Comparison of ENCODE assay signal across 8 cellular contexts in the genomic region with DNA sequence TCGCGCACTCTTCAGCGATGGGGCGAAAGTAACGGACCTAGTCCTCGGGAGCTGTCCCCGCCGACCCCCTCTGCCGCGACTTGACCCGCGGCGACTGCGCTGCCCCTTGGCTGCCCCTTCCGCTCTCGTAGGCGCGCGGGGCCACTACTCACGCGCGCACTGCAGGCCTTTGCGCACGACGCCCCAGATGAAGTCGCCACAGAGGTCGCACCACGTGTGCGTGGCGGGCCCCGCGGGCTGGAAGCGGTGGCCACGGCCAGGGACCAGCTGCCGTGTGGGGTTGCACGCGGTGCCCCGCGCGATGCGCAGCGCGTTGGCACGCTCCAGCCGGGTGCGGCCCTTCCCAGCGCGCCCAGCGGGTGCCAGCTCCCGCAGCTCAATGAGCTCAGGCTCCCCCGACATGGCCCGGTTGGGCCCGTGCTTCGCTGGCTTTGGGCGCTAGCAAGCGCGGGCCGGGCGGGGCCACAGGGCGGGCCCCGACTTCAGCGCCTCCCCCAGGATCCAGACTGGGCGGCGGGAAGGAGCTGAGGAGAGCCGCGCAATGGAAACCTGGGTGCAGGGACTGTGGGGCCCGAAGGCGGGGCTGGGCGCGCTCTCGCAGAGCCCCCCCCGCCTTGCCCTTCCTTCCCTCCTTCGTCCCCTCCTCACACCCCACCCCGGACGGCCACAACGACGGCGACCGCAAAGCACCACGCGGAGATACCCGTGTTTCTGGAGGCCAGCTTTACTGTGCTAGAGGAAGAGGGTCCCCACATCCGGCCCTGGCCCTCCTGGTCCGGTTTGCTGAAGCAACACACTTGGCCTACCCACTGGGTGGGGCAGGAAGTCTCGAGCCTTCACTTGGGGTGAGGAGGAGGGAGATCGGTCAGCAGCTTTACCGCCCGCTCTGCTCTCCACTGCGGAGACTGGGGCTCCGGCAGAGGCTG. TPM values are rescaled to one million over a fixed set of nuclear protein-coding genes. Genes with fewer than 3 reads are reported as not detected.
DNase-seq lines count a peak whose midpoint lies in the region; ATAC-seq and TF ChIP-seq lines count a peak whose summit lies in the region.

A gene with protein sequence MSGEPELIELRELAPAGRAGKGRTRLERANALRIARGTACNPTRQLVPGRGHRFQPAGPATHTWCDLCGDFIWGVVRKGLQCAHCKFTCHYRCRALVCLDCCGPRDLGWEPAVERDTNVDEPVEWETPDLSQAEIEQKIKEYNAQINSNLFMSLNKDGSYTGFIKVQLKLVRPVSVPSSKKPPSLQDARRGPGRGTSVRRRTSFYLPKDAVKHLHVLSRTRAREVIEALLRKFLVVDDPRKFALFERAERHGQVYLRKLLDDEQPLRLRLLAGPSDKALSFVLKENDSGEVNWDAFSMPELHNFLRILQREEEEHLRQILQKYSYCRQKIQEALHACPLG (minus strand): TSS at position 433 of the 926 bp plus-strand sequence. CDS start 31 bp downstream, at position 402.

- TF ChIP-seq CTCF in mesothelial cell of epicardium (IDR thresholded peaks at IDR 0.05; ENCODE audit: unreplicated experiment): no peak

- DNase-seq in CMK (ENCODE audit: low read depth): peak; percentile 99
- DNase-seq in HT1080 (ENCODE audit: low read depth): no peak
- DNase-seq in activated CD4-positive, alpha-beta T cell treated with anti-CD3 and anti-CD28 coated beads, Interleukin-2, amount 10 ng/mL, durations not matched to agents 7 days and 5 days: peak; percentile 80
- peak; percentile 39 for DNase-seq in effector CD4-positive, alpha-beta T cell
- no peak for DNase-seq in mesothelial cell of epicardium (ENCODE audit: low spot score in 2 of 2, unreplicated experiment in 2 of 2)
- peak; percentile 85 for DNase-seq in stimulated activated naive CD8-positive, alpha-beta T cell treated with anti-CD3 and anti-CD28 coated beads, Interleukin-15, Interleukin-2, amounts not matched to agents 100 U/mL and 50 U/mL, for 24 hours
- DNase-seq in NCI-H2029 (lab: John Stamatoyannopoulos, UW): no peak
- no peak for DNase-seq in kidney tubule cell (ENCODE audit: low spot score)

- peaks cover 53% of the 10 kb centered on the region for H3K4me1 Mint-ChIP-seq in activated CD4-positive, alpha-beta T cell treated with anti-CD3 and anti-CD28 coated beads, Interleukin-2, amount 10 ng/mL, durations not matched to agents 7 days and 5 days
- peaks cover 35% of the 10 kb centered on the region for H3K4me1 Mint-ChIP-seq in mesothelial cell of epicardium

- POLR2A ChIA-PET in activated CD4-positive, alpha-beta T cell treated with anti-CD3 and anti-CD28 coated beads, Interleukin-2, amount 10 ng/mL, durations not matched to agents 7 days and 5 days (lab: Charles Lee): interaction anchor here (2.2 kb wide), 1 partner anchor 10 kb away, joined by 11 read pairs; the partner anchor contains the start of genes CYB561D2 and NPRL2

- CTCF ChIA-PET in activated CD4-positive, alpha-beta T cell treated with anti-CD3 and anti-CD28 coated beads, Interleukin-2, amount 10 ng/mL, durations not matched to agents 7 days and 5 days (lab: Charles Lee): interaction anchor here (0.6 to 2.3 kb wide), 6 partner anchors 9 to 60 kb away, joined by 3 to 13 read pairs (median 3); partner anchors contain the start of genes CYB561D2, HYAL3, NAA80 and NPRL2

- no peaks in the 10 kb centered on the region for H3K9me3 Mint-ChIP-seq in activated CD4-positive, alpha-beta T cell treated with anti-CD3 and anti-CD28 coated beads, Interleukin-2, amount 10 ng/mL, durations not matched to agents 7 days and 5 days
- no peaks in the 10 kb centered on the region for H3K9me3 Mint-ChIP-seq in mesothelial cell of epicardium

- peaks cover 37% of the 10 kb centered on the region for H3K36me3 Mint-ChIP-seq in activated CD4-positive, alpha-beta T cell treated with anti-CD3 and anti-CD28 coated beads, Interleukin-2, amount 10 ng/mL, durations not matched to agents 7 days and 5 days (ENCODE audit: low read depth)
- H3K36me3 Mint-ChIP-seq in mesothelial cell of epicardium: no peaks in the 10 kb centered on the region

- ATAC-seq in stimulated activated naive CD8-positive, alpha-beta T cell treated with anti-CD3 and anti-CD28 coated beads, Interleukin-15, Interleukin-2, amounts not matched to agents 100 U/mL and 50 U/mL, for 24 hours: peak; percentile 55

- H3K4me3 Mint-ChIP-seq in activated CD4-positive, alpha-beta T cell treated with anti-CD3 and anti-CD28 coated beads, Interleukin-2, amount 10 ng/mL, durations not matched to agents 7 days and 5 days: peak within 1 kb of the TSS; percentile 87
- H3K4me3 Mint-ChIP-seq in mesothelial cell of epicardium: peak within 1 kb of the TSS; percentile 85

- peak within 1 kb of the TSS; percentile 95 for H3K27ac Mint-ChIP-seq in activated CD4-positive, alpha-beta T cell treated with anti-CD3 and anti-CD28 coated beads, Interleukin-2, amount 10 ng/mL, durations not matched to agents 7 days and 5 days
- H3K27ac Mint-ChIP-seq in mesothelial cell of epicardium: peak within 1 kb of the TSS; percentile 39

- H3K27me3 Mint-ChIP-seq in activated CD4-positive, alpha-beta T cell treated with anti-CD3 and anti-CD28 coated beads, Interleukin-2, amount 10 ng/mL, durations not matched to agents 7 days and 5 days: no peaks in the 10 kb centered on the region
- H3K27me3 Mint-ChIP-seq in mesothelial cell of epicardium (ENCODE audit: low read depth): peaks cover 67% of the 10 kb centered on the region

RNA-seq across cellular contexts. Expression of the gene that starts here (rescaled TPM):
- total RNA-seq in HT1080 (2014; rRNA removed; shearing (Covaris generic)): 12.5 and 15.0 TPM in 2 replicates
- polyA plus RNA-seq in HT1080 (2015; cell fraction: cytosol; rRNA removed): 16.5 and 19.9 TPM in 2 replicates
- polyA plus RNA-seq in HT1080 (2015; cell fraction: nucleus; rRNA removed): 27.2 and 29.2 TPM in 2 replicates
- total RNA-seq in activated CD4-positive, alpha-beta T cell treated with anti-CD3 and anti-CD28 coated beads, Interleukin-2, amount 10 ng/mL, durations not matched to agents 7 days and 5 days: 100 to 1,000 TPM in 1 of 2 experiments, 10 to 100 TPM in 1; 88.3 to 122 TPM
- 13.7 to 15.4 TPM (median 14.3 TPM) in 3 replicates for total RNA-seq in mesothelial cell of epicardium

Comparison
In these comparisons a context has a peak if more than half of its experiments do, and no peak if none do; other contexts are left out.
1. DNase-seq: peak in CMK (single experiment), activated CD4-positive, alpha-beta T cell treated with anti-CD3 and anti-CD28 coated beads, Interleukin-2, amount 10 ng/mL, durations not matched to agents 7 days and 5 days (single experiment), effector CD4-positive, alpha-beta T cell (single experiment) and stimulated activated naive CD8-positive, alpha-beta T cell treated with anti-CD3 and anti-CD28 coated beads, Interleukin-15, Interleukin-2, amounts not matched to agents 100 U/mL and 50 U/mL, for 24 hours (single experiment); none in HT1080 (single experiment), mesothelial cell of epicardium (0 of 2), NCI-H2029 (single experiment) and kidney tubule cell (single experiment).